10 cellular contexts compared by ENCODE assay signal in the genomic region with DNA sequence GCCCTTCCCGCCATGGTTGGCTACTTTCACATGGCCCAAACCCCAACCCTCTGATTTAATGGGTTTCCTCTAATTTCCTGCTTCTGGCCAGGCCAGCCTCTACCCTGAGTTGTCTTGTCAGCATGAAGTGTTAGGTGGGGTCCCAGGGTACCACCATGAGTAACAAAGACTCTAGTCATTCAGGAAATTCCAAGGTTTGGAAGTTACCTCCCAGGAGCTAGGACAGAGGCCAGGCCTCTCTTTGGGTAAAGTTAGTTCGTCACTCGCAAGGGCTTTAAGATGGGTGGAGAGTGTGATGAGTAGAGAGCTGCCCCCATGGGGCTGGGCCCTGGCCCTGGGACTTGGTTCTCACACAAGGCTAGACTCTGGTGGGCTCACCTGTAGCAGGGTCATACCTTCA. TPM values are rescaled to one million over a fixed set of nuclear protein-coding genes. Genes with fewer than 3 reads are reported as not detected.
DNase-seq lines count a peak whose midpoint lies in the region; ATAC-seq and TF ChIP-seq lines count a peak whose summit lies in the region.
"Had no signal": no experiment of that assay in that cellular context is flagged by ENCODE, and none has a peak within 500 bp of the region (broad histone marks: within the 10 kb centered on the region; RNA-seq: fewer than 3 reads in every experiment).

No MANE protein-coding gene starts in this region.

- intact Hi-C loops in left ventricle myocardium inferior (cut with micrococcal nuclease) (no loop called here), cardiac septum (cut with DNase I) (loop anchor here (5.0 kb wide), 2 partner anchors 41 to 86 kb away; a partner anchor contains a TSS)

- TF ChIP-seq CTCF in left ventricle myocardium inferior (IDR thresholded peaks at IDR 0.05; ENCODE audit: borderline replicate concordance): no peak
- TF ChIP-seq CTCF in lung (IDR thresholded peaks at IDR 0.05; ENCODE audit: control extremely low read depth, extremely low read depth): no peak

- H3K27me3 ChIP-seq in left ventricle myocardium inferior (ENCODE audit: low read depth) (no peaks in the 10 kb centered on the region), lung (ENCODE audit: control insufficient read depth, insufficient read depth) (no peaks in the 10 kb centered on the region)

- H3K27ac ChIP-seq in left ventricle myocardium inferior (replicated peaks) (peak overlapping the region; percentile 86), lung (ENCODE audit: low read depth in 1 of 2, low read length in 1 of 2) (peak overlapping the region; percentile 50 to 85)

- no peak for DNase-seq in left ventricle myocardium inferior
- no peak for DNase-seq in cardiac septum (ENCODE audit: low spot score)
- DNase-seq in astrocyte of the hippocampus (ENCODE audit: low read depth, low spot score): peak; percentile 46
- no peak for DNase-seq in lung (ENCODE audit: low spot score)
- DNase-seq in NCI-H2227 (lab: John Stamatoyannopoulos, UW; ENCODE audit: unreplicated experiment): no peak
- no peak for DNase-seq in cerebellum (ENCODE audit: low spot score)
- DNase-seq in putamen (ENCODE audit: low spot score): no peak
- DNase-seq: central memory CD4-positive, alpha-beta T cell; T-helper 9 cell had no signal

- WGBS in lung, 2 donors: 91 to 94% methylated on average over 3 of the region's 3 CpGs

- H3K4me3 ChIP-seq in left ventricle myocardium inferior (no peak overlapping the region), lung (no peak overlapping the region)

- H3K9me3 ChIP-seq in left ventricle myocardium inferior (replicated peaks) (no peaks in the 10 kb centered on the region), lung (ENCODE audit: control insufficient read depth in 2 of 2, insufficient read depth in 1 of 2, low read length in 1 of 2) (no peaks in the 10 kb centered on the region)

- peaks cover 84% of the 10 kb centered on the region for H3K36me3 ChIP-seq in left ventricle myocardium inferior
- peaks cover 29 to 65% of the 10 kb centered on the region in 2 donors for H3K36me3 ChIP-seq in lung (ENCODE audit: control insufficient read depth in 2 of 2, insufficient read depth in 2 of 2, low read length in 2 of 2)

- H3K4me1 ChIP-seq in left ventricle myocardium inferior (peaks cover 40% of the 10 kb centered on the region), lung (ENCODE audit: control insufficient read depth in 2 of 2, insufficient read depth in 2 of 2, low read length in 2 of 2) (peaks cover 5 to 9% of the 10 kb centered on the region in 2 donors)

- ATAC-seq in lung (ENCODE audit: insufficient read depth, low FRiP score): no peak
- ATAC-seq in HG03045 (IDR thresholded peaks at IDR 0.05; ENCODE audit: unreplicated experiment): no peak

RNA-seq across cellular contexts. Expression of a gene that starts 54.6 kb away (rescaled TPM):
- total RNA-seq in left ventricle myocardium inferior: 7.3 TPM
- total RNA-seq in cardiac septum: 1.4 TPM
- total RNA-seq in lung: 1 to 10 TPM; 6.2 to 7.7 TPM
- 1 to 10 TPM; 3.2 to 4.2 TPM for polyA plus RNA-seq in lung
- 6.8 TPM for total RNA-seq in cerebellum
